ENCODE assay signal across 18 cellular contexts in the genomic region with DNA sequence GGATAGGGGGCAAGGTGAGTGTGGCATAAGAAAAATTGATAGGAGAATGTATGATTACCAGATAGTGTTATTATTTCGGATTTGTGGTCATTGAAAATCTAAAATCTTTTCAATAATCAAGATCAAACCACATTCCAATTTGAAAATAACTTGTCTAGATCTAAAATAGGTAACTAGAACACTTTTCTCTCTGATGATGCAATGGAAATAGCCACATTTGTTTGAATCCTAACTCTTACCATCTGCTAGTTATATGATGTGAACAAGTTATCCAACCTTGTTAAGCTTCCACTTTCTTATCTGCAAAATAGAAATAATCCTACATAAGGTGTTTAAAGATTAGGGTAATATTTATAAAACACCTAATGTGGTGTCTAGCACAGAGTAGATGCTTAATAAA. TPM values are rescaled to one million over a fixed set of nuclear protein-coding genes. Genes with fewer than 3 reads are reported as not detected.
DNase-seq lines count a peak whose midpoint lies in the region; ATAC-seq and TF ChIP-seq lines count a peak whose summit lies in the region.
"Had no signal": no experiment of that assay in that cellular context is flagged by ENCODE, and none has a peak within 500 bp of the region (broad histone marks: within the 10 kb centered on the region; RNA-seq: fewer than 3 reads in every experiment).

No MANE protein-coding gene starts in this region.

- H3K36me3 ChIP-seq in BLaER1 (peaks cover 52% of the 10 kb centered on the region), HEK293 (ENCODE audit: control insufficient read depth in 2 of 2, insufficient read depth in 1 of 2, low read length in 2 of 2) (peaks cover 21 to 51% of the 10 kb centered on the region in 2 experiments), PC-9 (ENCODE audit: low read depth) (peaks cover 37% of the 10 kb centered on the region), neural cell (ENCODE audit: insufficient read depth, low read length) (peaks cover 10% of the 10 kb centered on the region)

- H3K27me3 ChIP-seq in BLaER1 (no peaks in the 10 kb centered on the region), PC-9 (ENCODE audit: insufficient read depth, low read depth) (no peaks in the 10 kb centered on the region), neural cell (ENCODE audit: insufficient read depth, low read depth, low read length) (no peaks in the 10 kb centered on the region)
- H3K27me3 ChIP-seq: SJSA1 had no signal

- H3K79me2 ChIP-seq in PC-9 (ENCODE audit: low read depth) = peaks cover 85% of the 10 kb centered on the region
- H3K79me2 ChIP-seq in neural cell (replicated peaks; ENCODE audit: insufficient read depth, low read length) = peaks cover 58% of the 10 kb centered on the region

- H2AFZ ChIP-seq in PC-9 (no peak overlapping the region), neural cell (ENCODE audit: low read depth, low read length) (no peak overlapping the region)

- H3K4me3 ChIP-seq in BLaER1 = no peak overlapping the region
- no peak overlapping the region for H3K4me3 ChIP-seq in HEK293 (ENCODE audit: low read depth, low read length)
- peak overlapping the region; percentile 35; the same call in 1 of the 2 replicates for H3K4me3 ChIP-seq in PC-9
- peak overlapping the region; percentile 80 for H3K4me3 ChIP-seq in neural cell (ENCODE audit: low read length)
- H3K4me3 ChIP-seq: SJSA1 had no signal

- H3K9me2 ChIP-seq in PC-9 (ENCODE audit: insufficient read depth) (no peaks in the 10 kb centered on the region), neural cell (ENCODE audit: insufficient read depth, low read length) (no peaks in the 10 kb centered on the region)

- DNase-seq in PC-9 (no peak), sciatic nerve (ENCODE audit: low spot score) (no peak)
- no peak for DNase-seq in stimulated activated CD4-positive, alpha-beta T cell treated with anti-CD3 and anti-CD28 coated beads, Interleukin-2, amount 100 ng/mL, for 24 hours
- DNase-seq: CD8-positive, alpha-beta memory T cell; DMS79; H7; NCI-H1417; NCI-H187; NCI-H2107; NCI-H2227 treated with DMSO at 0.1 percent for 48 hours; NCI-H510A treated with DMSO at 0.1 percent for 48 hours; NCI-H774 had no signal

- TF ChIP-seq EP300 in neural cell (conservative IDR thresholded peaks at IDR 0.05; ENCODE audit: poor library complexity, severe bottlenecking) = no peak

- CTCF ChIA-PET in HEK293 (lab: Yijun Ruan, JAX) = interaction anchor here (0.6 to 1.1 kb wide), 3 partner anchors 10 to 13 kb away, joined by 3 to 8 read pairs (median 5); no protein-coding TSS in a partner anchor
- CTCF ChIA-PET in PC-9 (lab: Charles Lee) = no interaction called here

- H4K20me1 ChIP-seq in BLaER1 = peaks cover 82% of the 10 kb centered on the region
- peaks cover 66% of the 10 kb centered on the region for H4K20me1 ChIP-seq in PC-9 (ENCODE audit: insufficient read depth)
- peaks cover 3% of the 10 kb centered on the region for H4K20me1 ChIP-seq in neural cell (ENCODE audit: insufficient read depth)

- TF ChIP-seq CTCF in HEK293 (tag by site-specific recombination; IDR thresholded peaks at IDR 0.05) = no peak
- TF ChIP-seq CTCF in PC-9 (conservative IDR thresholded peaks at IDR 0.05) = no peak
- TF ChIP-seq CTCF in neural cell (IDR thresholded peaks at IDR 0.05; ENCODE audit: poor library complexity, severe bottlenecking) = no peak

- H3K4me2 ChIP-seq in BLaER1 = peak overlapping the region; percentile 92; the same call in 1 of the 2 replicates
- peak overlapping the region; percentile 99 for H3K4me2 ChIP-seq in PC-9
- no peak overlapping the region for H3K4me2 ChIP-seq in neural cell (ENCODE audit: low read length)

- H3K27ac ChIP-seq in BLaER1 (no peak overlapping the region), HEK293 (ENCODE audit: extremely low read depth, low read depth, low read length) (no peak overlapping the region), PC-9 (no peak overlapping the region), neural cell (ENCODE audit: low read length) (no peak overlapping the region)

- H3K9ac ChIP-seq in BLaER1 (no peak overlapping the region), neural cell (ENCODE audit: low read length) (no peak overlapping the region)

- peaks cover 21% of the 10 kb centered on the region for H3F3A ChIP-seq in PC-9 (ENCODE audit: insufficient read depth, low read depth)
- no peaks in the 10 kb centered on the region for H3F3A ChIP-seq in neural cell (ENCODE audit: insufficient read depth, low read length, poor library complexity, severe bottlenecking)

- no TSS peak for BruUV-seq in PC-9 (replicated peaks; lab: Mats Ljungman, UMichigan)

- TF ChIP-seq RAD21 in neural cell (conservative IDR thresholded peaks at IDR 0.05) = no peak

- H3K9me3 ChIP-seq in BLaER1 = no peaks in the 10 kb centered on the region
- no peaks in the 10 kb centered on the region for H3K9me3 ChIP-seq in HEK293 (ENCODE audit: control insufficient read depth, insufficient read depth, low read depth, low read length)
- H3K9me3 ChIP-seq in PC-9 (ENCODE audit: insufficient read depth, low read depth) = no peaks in the 10 kb centered on the region
- no peaks in the 10 kb centered on the region for H3K9me3 ChIP-seq in neural cell (ENCODE audit: low read length)
- H3K9me3 ChIP-seq: SJSA1 had no signal

- POLR2A ChIA-PET in HEK293 (lab: Yijun Ruan, JAX) = no interaction called here
- POLR2A ChIA-PET in PC-9 (lab: Charles Lee; ENCODE audit: unreplicated experiment) = interaction anchor here (0.7 kb wide), 1 partner anchor 44 kb away, joined by 8 read pairs; no protein-coding TSS in a partner anchor

- ATAC-seq in HG02852 (IDR thresholded peaks at IDR 0.05; ENCODE audit: unreplicated experiment) = no peak
- no peak for ATAC-seq in sciatic nerve
- ATAC-seq: Panc1 had no signal

- H3K4me1 ChIP-seq in BLaER1 (peaks cover 31% of the 10 kb centered on the region), HEK293 (ENCODE audit: control insufficient read depth, insufficient read depth, low read length) (peaks cover 7% of the 10 kb centered on the region; the same call in 1 of the 2 replicates), PC-9 (replicated peaks; ENCODE audit: insufficient read depth) (peaks cover 29% of the 10 kb centered on the region)

- intact Hi-C loops in PC-9 (cut with micrococcal nuclease; ENCODE audit: unreplicated experiment) (loop anchor here (5.0 kb wide), 1 partner anchor 307 kb away; a partner anchor contains a TSS), sciatic nerve (cut with DNase I) (no loop called here)

TF ChIP-seq in HEK293, 187 proteins besides CTCF, POLR2A, EP300 and RAD21:
- 0 out of 2 replicates have a peak, but pooled peaks have one; percentile 19 for TF ChIP-seq ZNF664 (tag by site-specific recombination; IDR thresholded peaks at IDR 0.05)
- TF ChIP-seq, protein P1, sequence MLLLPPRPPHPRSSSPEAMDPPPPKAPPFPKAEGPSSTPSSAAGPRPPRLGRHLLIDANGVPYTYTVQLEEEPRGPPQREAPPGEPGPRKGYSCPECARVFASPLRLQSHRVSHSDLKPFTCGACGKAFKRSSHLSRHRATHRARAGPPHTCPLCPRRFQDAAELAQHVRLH (tag by site-specific recombination; IDR thresholded peaks at IDR 0.05) = no peak

TF ChIP-seq in neural cell, 6 proteins besides CTCF, POLR2A, EP300 and RAD21:
- TF ChIP-seq, protein P2, sequence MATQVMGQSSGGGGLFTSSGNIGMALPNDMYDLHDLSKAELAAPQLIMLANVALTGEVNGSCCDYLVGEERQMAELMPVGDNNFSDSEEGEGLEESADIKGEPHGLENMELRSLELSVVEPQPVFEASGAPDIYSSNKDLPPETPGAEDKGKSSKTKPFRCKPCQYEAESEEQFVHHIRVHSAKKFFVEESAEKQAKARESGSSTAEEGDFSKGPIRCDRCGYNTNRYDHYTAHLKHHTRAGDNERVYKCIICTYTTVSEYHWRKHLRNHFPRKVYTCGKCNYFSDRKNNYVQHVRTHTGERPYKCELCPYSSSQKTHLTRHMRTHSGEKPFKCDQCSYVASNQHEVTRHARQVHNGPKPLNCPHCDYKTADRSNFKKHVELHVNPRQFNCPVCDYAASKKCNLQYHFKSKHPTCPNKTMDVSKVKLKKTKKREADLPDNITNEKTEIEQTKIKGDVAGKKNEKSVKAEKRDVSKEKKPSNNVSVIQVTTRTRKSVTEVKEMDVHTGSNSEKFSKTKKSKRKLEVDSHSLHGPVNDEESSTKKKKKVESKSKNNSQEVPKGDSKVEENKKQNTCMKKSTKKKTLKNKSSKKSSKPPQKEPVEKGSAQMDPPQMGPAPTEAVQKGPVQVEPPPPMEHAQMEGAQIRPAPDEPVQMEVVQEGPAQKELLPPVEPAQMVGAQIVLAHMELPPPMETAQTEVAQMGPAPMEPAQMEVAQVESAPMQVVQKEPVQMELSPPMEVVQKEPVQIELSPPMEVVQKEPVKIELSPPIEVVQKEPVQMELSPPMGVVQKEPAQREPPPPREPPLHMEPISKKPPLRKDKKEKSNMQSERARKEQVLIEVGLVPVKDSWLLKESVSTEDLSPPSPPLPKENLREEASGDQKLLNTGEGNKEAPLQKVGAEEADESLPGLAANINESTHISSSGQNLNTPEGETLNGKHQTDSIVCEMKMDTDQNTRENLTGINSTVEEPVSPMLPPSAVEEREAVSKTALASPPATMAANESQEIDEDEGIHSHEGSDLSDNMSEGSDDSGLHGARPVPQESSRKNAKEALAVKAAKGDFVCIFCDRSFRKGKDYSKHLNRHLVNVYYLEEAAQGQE (IDR thresholded peaks at IDR 0.05; ENCODE audit: borderline replicate concordance) = no peak
- TF ChIP-seq TAF1 (IDR thresholded peaks at IDR 0.05; ENCODE audit: low read depth) = no peak
- no peak for TF ChIP-seq SMC3 (conservative IDR thresholded peaks at IDR 0.05; ENCODE audit: poor library complexity)
- TF ChIP-seq MXI1 (conservative IDR thresholded peaks at IDR 0.05; ENCODE audit: poor library complexity, severe bottlenecking) = no peak
- no peak for TF ChIP-seq POLR2AphosphoS5 (IDR thresholded peaks at IDR 0.05)
- no peak for TF ChIP-seq EZH2 (IDR thresholded peaks at IDR 0.05; ENCODE audit: borderline replicate concordance, insufficient read depth, low read length, poor library complexity, severe bottlenecking)

RNA-seq across cellular contexts. Expression of a gene that starts 3.8 kb away (rescaled TPM):
- total RNA-seq in PC-9 (2021) (47.0 and 48.6 TPM in 2 replicates), sciatic nerve (35.0 TPM)
- polyA plus RNA-seq in neural cell = 321 and 355 TPM in 2 replicates
- polyA minus RNA-seq in neural cell = 265 and 282 TPM in 2 replicates

RNA-seq across cellular contexts. Expression of a gene that starts 4.9 kb away (rescaled TPM):
- total RNA-seq in PC-9 (2021) = 61.3 and 77.3 TPM in 2 replicates
- polyA plus RNA-seq in neural cell = 33.3 and 42.3 TPM in 2 replicates
- 32.4 and 36.8 TPM in 2 replicates for polyA minus RNA-seq in neural cell
- 37.4 TPM for total RNA-seq in sciatic nerve

RNA-seq across cellular contexts. Expression of a gene that starts 26.3 kb away (rescaled TPM):
- total RNA-seq in PC-9 (2021) (9.5 and 11.7 TPM in 2 replicates), sciatic nerve (4.8 TPM)
- 14.0 and 18.2 TPM in 2 replicates for polyA plus RNA-seq in neural cell
- 13.2 and 15.8 TPM in 2 replicates for polyA minus RNA-seq in neural cell

Comparison
In these comparisons a context has a peak if more than half of its experiments do, and no peak if none do; other contexts are left out.
1. H3K4me3 ChIP-seq: peak in PC-9 (single experiment) and neural cell (single experiment); none in BLaER1 (single experiment) and HEK293 (single experiment).